In genomic region chr2:169464508-169465386, GRCh38 we compare ENCODE assay signal across 11 cellular contexts. TPM values are rescaled to one million over a fixed set of nuclear protein-coding genes. Genes with fewer than 3 reads are reported as not detected.
DNase-seq lines count a peak whose midpoint lies in the region; TF ChIP-seq lines count a peak whose summit lies in the region.
"Had no signal": no experiment of that assay in that cellular context is flagged by ENCODE, and none has a peak within 500 bp of the region (broad histone marks: within the 10 kb centered on the region; RNA-seq: fewer than 3 reads in every experiment).

No MANE protein-coding gene starts in this region.

- no peak overlapping the region for H3K4me3 Mint-ChIP-seq in Caco-2 (ENCODE audit: unreplicated experiment)

- POLR2A ChIA-PET in Caco-2 (lab: Charles Lee): no interaction called here

- H3K27me3 Mint-ChIP-seq in Caco-2 (ENCODE audit: insufficient read depth, unreplicated experiment): no peaks in the 10 kb centered on the region

- in situ Hi-C loops in KBM-7 (cut with MboI; ENCODE audit: low pct_unique_long_range_greater_than_20kb, low sequenced_read_pairs): no loop called here

- CTCF ChIA-PET in Caco-2 (lab: Charles Lee): interaction anchor here (0.7 kb wide), 1 partner anchor 15 kb away, joined by 3 read pairs; the partner anchor contains the start of gene BBS5

- H3K27me3 ChIP-seq in Caco-2 (replicated peaks; ENCODE audit: control insufficient read depth, insufficient read depth, low read length): no peaks in the 10 kb centered on the region

- H3K9me3 Mint-ChIP-seq in Caco-2 (ENCODE audit: unreplicated experiment): no peaks in the 10 kb centered on the region

- no peaks in the 10 kb centered on the region for H3K36me3 ChIP-seq in Caco-2 (ENCODE audit: control insufficient read depth, insufficient read depth, low read length)
- H3K36me3 ChIP-seq: prostate gland had no signal

- peak overlapping the region; percentile 6 for H3K27ac Mint-ChIP-seq in Caco-2 (ENCODE audit: unreplicated experiment)

- peaks cover 6% of the 10 kb centered on the region for H3K36me3 Mint-ChIP-seq in Caco-2 (ENCODE audit: insufficient read depth, unreplicated experiment)

- no peak for TF ChIP-seq CTCF in Caco-2 (IDR thresholded peaks at IDR 0.05; ENCODE audit: insufficient read depth in 1 of 2, low read depth in 1 of 2, low read length in 1 of 2, severe bottlenecking in 1 of 2, unreplicated experiment in 1 of 2)

- BruUV-seq in Caco-2 (replicated peaks; lab: Mats Ljungman, UMichigan): no TSS peak

- intact Hi-C loops in Caco-2 (cut with micrococcal nuclease; ENCODE audit: unreplicated experiment): no loop called here

- DNase-seq in Caco-2 (no peak), KBM-7 (peak; percentile 63), SK-N-DZ (ENCODE audit: low spot score) (peak; percentile 49), left kidney (ENCODE audit: low read depth, low spot score) (peak; percentile 62), putamen (ENCODE audit: low spot score) (no peak), A172 (ENCODE audit: low spot score) (no peak), kidney tubule cell (ENCODE audit: low spot score) (no peak)
- DNase-seq: anterior cingulate cortex, DMS79 treated with DMSO at 0.1 percent for 48 hours, NCI-H446 treated with DMSO at 0.1 percent for 48 hours had no signal

- no peaks in the 10 kb centered on the region for H3K9me3 ChIP-seq in Caco-2
- H3K9me3 ChIP-seq: prostate gland had no signal

- no peaks in the 10 kb centered on the region for H3K4me1 Mint-ChIP-seq in Caco-2 (ENCODE audit: low read depth, unreplicated experiment)

- H3K4me3 ChIP-seq in Caco-2 (ENCODE audit: low read depth, low read length): no peak overlapping the region
- H3K4me3 ChIP-seq: prostate gland had no signal

- no peaks in the 10 kb centered on the region for H3K4me1 ChIP-seq in Caco-2
- H3K4me1 ChIP-seq: prostate gland had no signal

RNA-seq across cellular contexts. Expression of gene BBS5, which starts 14.5 kb away (rescaled TPM):
- total RNA-seq in Caco-2 (2022): 2.1 and 3.2 TPM in 2 replicates
- polyA plus RNA-seq in SK-N-DZ (2014; cell fraction: cytosol; rRNA removed): 5.8 and 7.1 TPM in 2 replicates
- polyA plus RNA-seq in SK-N-DZ (2014; cell fraction: nucleus; rRNA removed): 3.5 and 4.7 TPM in 2 replicates
- 1.7 and 2.0 TPM in 2 replicates for total RNA-seq in A172 (2014; rRNA removed; shearing (Covaris generic))

RNA-seq across cellular contexts. Expression of gene KLHL41, which starts 44.8 kb away (rescaled TPM):
- 0.21 TPM in 1 of 2 replicates, not detected in the other for total RNA-seq in Caco-2 (2022)
- 0.14 TPM in 1 of 2 replicates, not detected in the other for polyA plus RNA-seq in SK-N-DZ (2014; cell fraction: cytosol; rRNA removed)
- 0.08 TPM in 1 of 2 replicates, not detected in the other for polyA plus RNA-seq in SK-N-DZ (2014; cell fraction: nucleus; rRNA removed)
- total RNA-seq in A172 (2014; rRNA removed; shearing (Covaris generic)): 0.19 TPM in 1 of 2 replicates, not detected in the other

Comparison
In these comparisons a context has a peak if more than half of its experiments do, and no peak if none do; other contexts are left out.
1. DNase-seq: peak in KBM-7 (single experiment), SK-N-DZ (single experiment) and left kidney (single experiment); none in Caco-2 (0 of 2), putamen (single experiment), A172 (single experiment) and kidney tubule cell (single experiment).